ENCODE assay signal across 14 cellular contexts in the genomic region with DNA sequence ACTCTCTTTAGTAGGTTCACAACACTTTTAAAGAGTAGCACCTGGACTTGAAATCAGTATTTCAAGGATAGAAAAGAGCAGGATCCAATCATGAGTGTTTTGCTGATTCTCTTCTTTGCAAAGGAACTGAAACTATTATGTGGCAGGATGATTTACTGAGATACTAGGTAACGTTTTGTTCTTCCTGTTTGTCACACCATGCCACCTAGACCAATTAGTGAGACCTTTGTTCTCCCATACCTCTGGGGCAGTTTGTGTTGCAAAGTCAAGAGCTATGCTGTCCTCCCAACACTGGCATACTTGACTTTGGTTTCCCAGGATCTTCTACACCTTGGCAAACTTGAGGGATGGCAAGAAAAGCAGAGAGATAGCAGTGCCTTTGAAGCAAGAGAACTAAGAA. TPM values are rescaled to one million over a fixed set of nuclear protein-coding genes. Genes with fewer than 3 reads are reported as not detected.
DNase-seq lines count a peak whose midpoint lies in the region; ATAC-seq and TF ChIP-seq lines count a peak whose summit lies in the region.
"Had no signal": no experiment of that assay in that cellular context is flagged by ENCODE, and none has a peak within 500 bp of the region (broad histone marks: within the 10 kb centered on the region; RNA-seq: fewer than 3 reads in every experiment).

No MANE protein-coding gene starts in this region.

- H3K27ac Mint-ChIP-seq in activated CD8-positive, alpha-beta memory T cell treated with anti-CD3 and anti-CD28 coated beads, Interleukin-2, amount 10 ng/mL, durations not matched to agents 7 days and 5 days = peak overlapping the region; percentile 74
- H3K27ac Mint-ChIP-seq in stimulated activated memory B cell treated with anti-CD40 and anti-IgM and Interleukin-4, amounts not matched to agents 10 μg/mL and 1 μg/mL and 100 μg/mL, for 72 hours = peak overlapping the region; percentile 40

- H3K9me3 Mint-ChIP-seq in activated CD8-positive, alpha-beta memory T cell treated with anti-CD3 and anti-CD28 coated beads, Interleukin-2, amount 10 ng/mL, durations not matched to agents 7 days and 5 days (ENCODE audit: low read depth) = no peaks in the 10 kb centered on the region
- H3K9me3 Mint-ChIP-seq in stimulated activated memory B cell treated with anti-CD40 and anti-IgM and Interleukin-4, amounts not matched to agents 10 μg/mL and 1 μg/mL and 100 μg/mL, for 72 hours = no peaks in the 10 kb centered on the region

- peak; percentile 46 for ATAC-seq in activated CD8-positive, alpha-beta memory T cell treated with anti-CD3 and anti-CD28 coated beads, Interleukin-2, amount 10 ng/mL, durations not matched to agents 7 days and 5 days
- peak; percentile 59 for ATAC-seq in HG02642 (IDR thresholded peaks at IDR 0.05; ENCODE audit: poor library complexity, unreplicated experiment)
- peak; percentile 66 for ATAC-seq in stimulated activated memory B cell treated with anti-CD40 and anti-IgM and Interleukin-4, amounts not matched to agents 10 μg/mL and 1 μg/mL and 100 μg/mL, for 72 hours

- CTCF ChIA-PET in activated CD8-positive, alpha-beta memory T cell treated with anti-CD3 and anti-CD28 coated beads, Interleukin-2, amount 10 ng/mL, durations not matched to agents 7 days and 5 days (lab: Charles Lee) = interaction anchor here (0.8 to 2.6 kb wide), 3 partner anchors 13 to 239 kb away, joined by 3 to 9 read pairs (median 7); no protein-coding TSS in a partner anchor

- H3K9ac ChIP-seq in KMS-11 = no peak overlapping the region
- H3K9ac ChIP-seq: parathyroid adenoma had no signal

- H3K79me2 ChIP-seq in KMS-11 (ENCODE audit: insufficient read depth, low read depth) = no peaks in the 10 kb centered on the region
- H3K79me2 ChIP-seq: parathyroid adenoma had no signal

- H3K4me2 ChIP-seq in KMS-11 = peak overlapping the region; percentile 22; the same call in 1 of the 2 replicates

- intact Hi-C loops in thyroid gland (cut with DNase I) = no loop called here

- 74 to 81% methylated on average over 1 of the region's 1 CpG for WGBS in thyroid gland, 2 donors

- H3K4me3 ChIP-seq in KMS-11 (IDR thresholded peaks at IDR 0.05; ENCODE audit: insufficient read depth, low read depth, low read length) (no peak overlapping the region), thyroid gland (replicated peaks in 1 of 3) (no peak overlapping the region)

- H3K4me1 Mint-ChIP-seq in activated CD8-positive, alpha-beta memory T cell treated with anti-CD3 and anti-CD28 coated beads, Interleukin-2, amount 10 ng/mL, durations not matched to agents 7 days and 5 days = peaks cover 31% of the 10 kb centered on the region
- peaks cover 19% of the 10 kb centered on the region for H3K4me1 Mint-ChIP-seq in stimulated activated memory B cell treated with anti-CD40 and anti-IgM and Interleukin-4, amounts not matched to agents 10 μg/mL and 1 μg/mL and 100 μg/mL, for 72 hours

- peaks cover 60% of the 10 kb centered on the region for H3K4me1 ChIP-seq in KMS-11 (ENCODE audit: low read depth, poor library complexity, severe bottlenecking)
- H3K4me1 ChIP-seq in thyroid gland = no peaks in the 10 kb centered on the region
- H3K4me1 ChIP-seq: parathyroid adenoma had no signal

- no peaks in the 10 kb centered on the region for H3K9me3 ChIP-seq in thyroid gland

- H3K36me3 Mint-ChIP-seq in activated CD8-positive, alpha-beta memory T cell treated with anti-CD3 and anti-CD28 coated beads, Interleukin-2, amount 10 ng/mL, durations not matched to agents 7 days and 5 days = peaks cover 9% of the 10 kb centered on the region
- no peaks in the 10 kb centered on the region for H3K36me3 Mint-ChIP-seq in stimulated activated memory B cell treated with anti-CD40 and anti-IgM and Interleukin-4, amounts not matched to agents 10 μg/mL and 1 μg/mL and 100 μg/mL, for 72 hours

- H2AFZ ChIP-seq in KMS-11 (ENCODE audit: low read depth) = peak overlapping the region; percentile 61; the same call in 1 of the 2 replicates
- H2AFZ ChIP-seq: parathyroid adenoma had no signal

- H3K27ac ChIP-seq in KMS-11 = peak overlapping the region; percentile 38; the same call in 1 of the 2 replicates
- no peak overlapping the region for H3K27ac ChIP-seq in thyroid gland
- H3K27ac ChIP-seq: parathyroid adenoma had no signal

- H3K36me3 ChIP-seq in KMS-11 (ENCODE audit: insufficient read depth) = no peaks in the 10 kb centered on the region
- no peaks in the 10 kb centered on the region for H3K36me3 ChIP-seq in thyroid gland

- no peak for TF ChIP-seq POLR2A in thyroid gland (IDR thresholded peaks at IDR 0.05)

- TF ChIP-seq CTCF in KMS-11 (conservative IDR thresholded peaks at IDR 0.05; ENCODE audit: low read depth, low read length) (no peak), thyroid gland (IDR thresholded peaks at IDR 0.05) (no peak)

- H3K27me3 Mint-ChIP-seq in activated CD8-positive, alpha-beta memory T cell treated with anti-CD3 and anti-CD28 coated beads, Interleukin-2, amount 10 ng/mL, durations not matched to agents 7 days and 5 days = no peaks in the 10 kb centered on the region
- H3K27me3 Mint-ChIP-seq in stimulated activated memory B cell treated with anti-CD40 and anti-IgM and Interleukin-4, amounts not matched to agents 10 μg/mL and 1 μg/mL and 100 μg/mL, for 72 hours = no peaks in the 10 kb centered on the region

- no peak overlapping the region for H3K4me3 Mint-ChIP-seq in activated CD8-positive, alpha-beta memory T cell treated with anti-CD3 and anti-CD28 coated beads, Interleukin-2, amount 10 ng/mL, durations not matched to agents 7 days and 5 days
- no peak overlapping the region for H3K4me3 Mint-ChIP-seq in stimulated activated memory B cell treated with anti-CD40 and anti-IgM and Interleukin-4, amounts not matched to agents 10 μg/mL and 1 μg/mL and 100 μg/mL, for 72 hours

- DNase-seq in activated CD8-positive, alpha-beta memory T cell treated with anti-CD3 and anti-CD28 coated beads, Interleukin-2, amount 10 ng/mL, durations not matched to agents 7 days and 5 days = no peak
- DNase-seq in activated CD8-positive, alpha-beta memory T cell treated with anti-CD3 and anti-CD28 coated beads for 24 hours = no peak
- no peak for DNase-seq in DMS79 treated with DMSO at 0.1 percent for 48 hours (lab: John Stamatoyannopoulos, UW)
- DNase-seq in T1000 (lab: John Stamatoyannopoulos, UW) = no peak
- no peak for DNase-seq in thyroid gland
- DNase-seq: GDM1, kidney glomerular epithelial cell, NCI-H1105 had no signal

- H4K20me1 ChIP-seq in KMS-11 (ENCODE audit: insufficient read depth) = no peaks in the 10 kb centered on the region

- H3K27me3 ChIP-seq in KMS-11 (ENCODE audit: insufficient read depth, low read depth) (no peaks in the 10 kb centered on the region), thyroid gland (no peaks in the 10 kb centered on the region)

RNA-seq across cellular contexts. Expression of gene PPP1R2B, which starts 43.4 kb away (rescaled TPM):
- not detected for total RNA-seq in activated CD8-positive, alpha-beta memory T cell treated with anti-CD3 and anti-CD28 coated beads, Interleukin-2, amount 10 ng/mL, durations not matched to agents 7 days and 5 days
- not detected for total RNA-seq in thyroid gland
- total RNA-seq: bronchial epithelial cell, ureter had no signal
